In the genomic region with DNA sequence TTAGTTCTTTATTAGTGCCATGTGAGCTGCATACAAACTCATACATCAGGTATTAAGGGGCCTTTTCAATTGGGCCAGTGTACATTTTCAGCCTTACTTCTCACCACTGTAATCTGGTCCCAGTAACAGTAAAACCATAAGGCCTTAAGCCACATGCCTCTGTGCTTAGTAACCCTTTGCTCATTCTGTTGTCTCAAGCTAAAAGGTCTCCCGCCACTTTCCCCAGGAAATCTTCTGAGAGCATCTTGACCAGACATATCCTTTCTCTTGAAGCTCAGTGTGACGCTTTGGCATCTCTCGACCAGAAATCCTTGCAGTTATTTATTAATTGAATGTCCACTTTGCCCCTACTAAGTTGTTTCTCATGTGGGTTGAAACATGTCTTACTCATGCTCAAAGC, we compare ENCODE assay signal across 16 cellular contexts.
A peak's percentile ranks its signal among the peaks of the same experiment; 100 is the strongest.
DNase-seq lines count a peak whose midpoint lies in the region; ATAC-seq and TF ChIP-seq lines count a peak whose summit lies in the region.
"Had no signal": no experiment of that assay in that cellular context is flagged by ENCODE, and none has a peak within 500 bp of the region (broad histone marks: within the 10 kb centered on the region; RNA-seq: fewer than 3 reads in every experiment).

No MANE protein-coding gene starts in this region.

- H4K20me1 ChIP-seq in SK-N-SH (ENCODE audit: insufficient read depth): no peaks in the 10 kb centered on the region
- H4K20me1 ChIP-seq: BLaER1 treated with 17β-estradiol and CSF1 and Interleukin-3, amounts not matched to agents 10 nM and 100 nM had no signal

- H2BK5ac ChIP-seq in mesenchymal stem cell (ENCODE audit: low read depth, low read length, poor library complexity, severe bottlenecking): no peak overlapping the region

- H3K4ac ChIP-seq in mesenchymal stem cell (ENCODE audit: low read depth in 1 of 2, low read length in 2 of 2): no peak overlapping the region

- H3K18ac ChIP-seq in mesenchymal stem cell (ENCODE audit: low read depth in 1 of 2, low read length in 2 of 2): no peak overlapping the region

- H2AFZ ChIP-seq in SK-N-SH (ENCODE audit: low read depth) (peak overlapping the region; percentile 46; the same call in 1 of the 2 replicates), mesenchymal stem cell (ENCODE audit: low read depth, low read length) (no peak overlapping the region)

- H3F3A ChIP-seq in SK-N-SH (replicated peaks; ENCODE audit: insufficient read depth): no peaks in the 10 kb centered on the region

- no peak overlapping the region for H3K14ac ChIP-seq in mesenchymal stem cell (ENCODE audit: low read length in 2 of 2)

- CTCF ChIA-PET in SK-N-SH (lab: Yijun Ruan, JAX): interaction anchor here (1.2 kb wide), 1 partner anchor 18 kb away, joined by 3 read pairs; no protein-coding TSS in a partner anchor

- POLR2A ChIA-PET in SK-N-SH (lab: Yijun Ruan, JAX): no interaction called here

- ATAC-seq in SK-N-SH treated with all-trans-retinoic acid at 6 μM for 48 hours (no peak), HG03460 (IDR thresholded peaks at IDR 0.05; ENCODE audit: unreplicated experiment) (no peak)
- ATAC-seq: HCT116 had no signal

- no peak for TF ChIP-seq EP300 in SK-N-SH (IDR thresholded peaks at IDR 0.05; ENCODE audit: borderline replicate concordance in 1 of 2, low read depth in 1 of 2, low read length in 1 of 2)
- TF ChIP-seq EP300 in esophagus muscularis mucosa (IDR thresholded peaks at IDR 0.05): no peak

- intact Hi-C loops in esophagus muscularis mucosa (cut with DNase I): no loop called here

- no peak overlapping the region for H3K23ac ChIP-seq in mesenchymal stem cell (ENCODE audit: low read length in 2 of 2)

- H3K27me3 ChIP-seq in SK-N-SH (ENCODE audit: insufficient read depth) (no peaks in the 10 kb centered on the region), brain microvascular endothelial cell (replicated peaks) (no peaks in the 10 kb centered on the region), mesenchymal stem cell (ENCODE audit: control insufficient read depth in 1 of 2, insufficient read depth in 1 of 2, low read length in 2 of 2) (no peaks in the 10 kb centered on the region), esophagus muscularis mucosa (no peaks in the 10 kb centered on the region)
- H3K27me3 ChIP-seq: BLaER1 treated with 17β-estradiol and CSF1 and Interleukin-3, amounts not matched to agents 10 nM and 100 nM; Peyer's patch had no signal

- H4K91ac ChIP-seq in mesenchymal stem cell (ENCODE audit: low read length): no peak overlapping the region

- H3K79me1 ChIP-seq in mesenchymal stem cell (replicated peaks; ENCODE audit: low read length, poor library complexity, severe bottlenecking): no peaks in the 10 kb centered on the region

- TF ChIP-seq CTCF in SK-N-SH (IDR thresholded peaks at IDR 0.05): no peak
- no peak for TF ChIP-seq CTCF in brain microvascular endothelial cell (IDR thresholded peaks at IDR 0.05; ENCODE audit: low read depth, low read length, missing control alignments)
- no peak for TF ChIP-seq CTCF in esophagus muscularis mucosa (IDR thresholded peaks at IDR 0.05)

- no peak overlapping the region for H3K9ac ChIP-seq in SK-N-SH
- no peak overlapping the region for H3K9ac ChIP-seq in mesenchymal stem cell (ENCODE audit: low read length)
- H3K9ac ChIP-seq: BLaER1 treated with 17β-estradiol and CSF1 and Interleukin-3, amounts not matched to agents 10 nM and 100 nM had no signal

- H3K36me3 ChIP-seq in SK-N-SH (replicated peaks in 1 of 2; ENCODE audit: control insufficient read depth in 1 of 2, insufficient read depth in 2 of 2, low read length in 1 of 2) (no peaks in the 10 kb centered on the region), brain microvascular endothelial cell (replicated peaks) (no peaks in the 10 kb centered on the region), mesenchymal stem cell (ENCODE audit: control insufficient read depth in 1 of 2, insufficient read depth in 2 of 2, low read depth in 1 of 2, low read length in 2 of 2) (no peaks in the 10 kb centered on the region), esophagus muscularis mucosa (no peaks in the 10 kb centered on the region)
- H3K36me3 ChIP-seq: BLaER1 treated with 17β-estradiol and CSF1 and Interleukin-3, amounts not matched to agents 10 nM and 100 nM; Peyer's patch had no signal

- no peak for DNase-seq in SK-N-SH
- DNase-seq in brain microvascular endothelial cell: peak; percentile 55
- DNase-seq in mesenchymal stem cell: no peak
- no peak for DNase-seq in amygdala (lab: John Stamatoyannopoulos, UW)
- DNase-seq in esophagus muscularis mucosa (ENCODE audit: extremely low spot score): no peak
- DNase-seq in NCI-H446 (lab: John Stamatoyannopoulos, UW): no peak
- DNase-seq: 8988T, NCI-H1048, NCI-H146, NCI-H345, Peyer's patch, SHP77 had no signal

- no peak overlapping the region for H2BK120ac ChIP-seq in mesenchymal stem cell (ENCODE audit: low read depth, low read length)

- 9% methylated on average over 3 of the region's 3 CpGs for WGBS in SK-N-SH (ENCODE audit: low lambda C conversion rate)
- 79% methylated on average over 3 of the region's 3 CpGs for WGBS in mesenchymal stem cell
- 98% methylated on average over 3 of the region's 3 CpGs for WGBS in esophagus muscularis mucosa

- no peaks in the 10 kb centered on the region for H3K9me2 ChIP-seq in SK-N-SH

- H2BK15ac ChIP-seq in mesenchymal stem cell (ENCODE audit: low read depth, poor library complexity, severe bottlenecking): no peak overlapping the region

- no peaks in the 10 kb centered on the region for H3K9me3 ChIP-seq in SK-N-SH
- no peaks in the 10 kb centered on the region for H3K9me3 ChIP-seq in mesenchymal stem cell (ENCODE audit: control insufficient read depth, low read length)
- H3K9me3 ChIP-seq in esophagus muscularis mucosa: no peaks in the 10 kb centered on the region
- H3K9me3 ChIP-seq: BLaER1 treated with 17β-estradiol and CSF1 and Interleukin-3, amounts not matched to agents 10 nM and 100 nM; Peyer's patch had no signal

- H3K4me3 ChIP-seq in SK-N-SH (ENCODE audit: low read depth in 2 of 2, low read length in 1 of 2): no peak overlapping the region
- no peak overlapping the region for H3K4me3 ChIP-seq in brain microvascular endothelial cell (ENCODE audit: low read depth, low read length)
- no peak overlapping the region for H3K4me3 ChIP-seq in mesenchymal stem cell (ENCODE audit: insufficient read depth in 1 of 2, low read depth in 1 of 2, low read length in 2 of 2)
- no peak overlapping the region for H3K4me3 ChIP-seq in esophagus muscularis mucosa
- H3K4me3 ChIP-seq: BLaER1 treated with 17β-estradiol and CSF1 and Interleukin-3, amounts not matched to agents 10 nM and 100 nM; Peyer's patch had no signal

- TF ChIP-seq POLR2A in esophagus muscularis mucosa (IDR thresholded peaks at IDR 0.05; ENCODE audit: low read depth): no peak

- in situ Hi-C loops in brain microvascular endothelial cell (cut with HindIII; ENCODE audit: low pct_ligation_motif_present, low sequenced_read_pairs): no loop called here

- H3K27ac ChIP-seq in SK-N-SH (ENCODE audit: low read depth in 2 of 2, low read length in 1 of 2) (no peak overlapping the region), brain microvascular endothelial cell (no peak overlapping the region), mesenchymal stem cell (ENCODE audit: low read length, poor library complexity, severe bottlenecking) (peak overlapping the region; percentile 70), esophagus muscularis mucosa (replicated peaks in 1 of 4) (no peak overlapping the region)
- H3K27ac ChIP-seq: BLaER1 treated with 17β-estradiol and CSF1 and Interleukin-3, amounts not matched to agents 10 nM and 100 nM had no signal

- no peak overlapping the region for H4K8ac ChIP-seq in mesenchymal stem cell (ENCODE audit: low read length)

- no peak overlapping the region for H2BK12ac ChIP-seq in mesenchymal stem cell (ENCODE audit: low read length in 2 of 2)

- TF ChIP-seq RAD21 in SK-N-SH (IDR thresholded peaks at IDR 0.05; ENCODE audit: low read length): no peak

- H3K4me1 ChIP-seq in SK-N-SH (ENCODE audit: control insufficient read depth in 1 of 2, insufficient read depth in 2 of 2, low read depth in 1 of 2, low read length in 1 of 2): no peaks in the 10 kb centered on the region
- no peaks in the 10 kb centered on the region for H3K4me1 ChIP-seq in mesenchymal stem cell (ENCODE audit: control insufficient read depth, insufficient read depth, low read depth, low read length)
- peaks cover 0 to 30% (median 12%) of the 10 kb centered on the region in 4 donors for H3K4me1 ChIP-seq in esophagus muscularis mucosa
- H3K4me1 ChIP-seq: BLaER1 treated with 17β-estradiol and CSF1 and Interleukin-3, amounts not matched to agents 10 nM and 100 nM; Peyer's patch had no signal

- no peak overlapping the region for H3K4me2 ChIP-seq in SK-N-SH
- no peak overlapping the region for H3K4me2 ChIP-seq in mesenchymal stem cell (ENCODE audit: low read length, poor library complexity, severe bottlenecking)
- H3K4me2 ChIP-seq: BLaER1 treated with 17β-estradiol and CSF1 and Interleukin-3, amounts not matched to agents 10 nM and 100 nM had no signal

- no peak overlapping the region for H2AK5ac ChIP-seq in mesenchymal stem cell (ENCODE audit: low read length, severe bottlenecking)

- H3K79me2 ChIP-seq in SK-N-SH (ENCODE audit: insufficient read depth): no peaks in the 10 kb centered on the region

TF ChIP-seq in SK-N-SH treated with all-trans-retinoic acid at 6 μM for 48 hours, 23 proteins besides CTCF, POLR2A, EP300 and RAD21:
- TF ChIP-seq ZFP3 (CRISPR knock-in tag; IDR thresholded peaks at IDR 0.05) (no peak), GLIS3 (CRISPR knock-in tag; IDR thresholded peaks at IDR 0.05) (no peak), OSR1 (CRISPR knock-in tag; IDR thresholded peaks at IDR 0.05) (no peak), ZNF8 (CRISPR knock-in tag; IDR thresholded peaks at IDR 0.05) (no peak), ZFP30 (CRISPR knock-in tag; IDR thresholded peaks at IDR 0.05) (no peak), TCF4 (CRISPR knock-in tag; IDR thresholded peaks at IDR 0.05; ENCODE audit: borderline replicate concordance) (no peak)
